In the genomic region with DNA sequence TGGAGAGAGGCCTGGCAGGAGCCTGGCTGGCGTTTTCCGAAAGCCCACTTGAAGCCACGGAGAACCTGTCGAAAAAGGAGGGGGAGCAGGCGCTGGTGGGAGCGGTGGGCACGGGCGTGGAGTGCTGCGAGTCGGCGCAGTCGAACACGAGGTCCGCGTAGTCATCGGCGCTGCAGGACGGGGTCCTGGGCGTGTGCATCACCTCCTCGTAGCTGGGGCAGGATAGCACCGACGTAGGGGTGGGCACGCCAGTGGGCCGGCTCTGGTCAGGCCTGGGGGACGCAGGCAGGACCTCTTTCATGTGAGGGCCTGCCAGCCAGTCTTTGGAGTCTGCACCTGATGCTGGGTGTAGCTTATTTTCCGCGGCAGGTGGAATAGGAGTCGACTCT, we compare ENCODE assay signal across 2 cellular contexts.
TF ChIP-seq lines count a peak whose summit lies in the region.

No MANE protein-coding gene starts in this region.

TF ChIP-seq in HepG2, 621 proteins besides CTCF, POLR2A, EP300 and RAD21 (continued from another document):
- TF ChIP-seq AGO2 (optimal IDR thresholded peaks at IDR 0.05; ENCODE audit: low read depth, low read length) = peak; percentile 64
TF ChIP-seq in HepG2: peak in this region for 2.

TF ChIP-seq in endothelial cell of umbilical vein, 7 proteins besides CTCF, POLR2A, EP300 and RAD21 (continued from another document):
- TF ChIP-seq MYC (IDR thresholded peaks at IDR 0.05; ENCODE audit: low read depth, low read length) = no peak
- TF ChIP-seq, protein P1, sequence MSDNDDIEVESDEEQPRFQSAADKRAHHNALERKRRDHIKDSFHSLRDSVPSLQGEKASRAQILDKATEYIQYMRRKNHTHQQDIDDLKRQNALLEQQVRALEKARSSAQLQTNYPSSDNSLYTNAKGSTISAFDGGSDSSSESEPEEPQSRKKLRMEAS (IDR thresholded peaks at IDR 0.05; ENCODE audit: insufficient read depth, insufficient read length) = no peak
- no peak for TF ChIP-seq FOS (IDR thresholded peaks at IDR 0.05; ENCODE audit: borderline replicate concordance, insufficient read depth, low read length)
- TF ChIP-seq EZH2 (IDR thresholded peaks at IDR 0.05; ENCODE audit: borderline replicate concordance, low read depth, low read length, severe bottlenecking) = no peak
TF ChIP-seq in endothelial cell of umbilical vein: peak in this region for 0.
